9 cellular contexts compared by ENCODE assay signal in the genomic region with DNA sequence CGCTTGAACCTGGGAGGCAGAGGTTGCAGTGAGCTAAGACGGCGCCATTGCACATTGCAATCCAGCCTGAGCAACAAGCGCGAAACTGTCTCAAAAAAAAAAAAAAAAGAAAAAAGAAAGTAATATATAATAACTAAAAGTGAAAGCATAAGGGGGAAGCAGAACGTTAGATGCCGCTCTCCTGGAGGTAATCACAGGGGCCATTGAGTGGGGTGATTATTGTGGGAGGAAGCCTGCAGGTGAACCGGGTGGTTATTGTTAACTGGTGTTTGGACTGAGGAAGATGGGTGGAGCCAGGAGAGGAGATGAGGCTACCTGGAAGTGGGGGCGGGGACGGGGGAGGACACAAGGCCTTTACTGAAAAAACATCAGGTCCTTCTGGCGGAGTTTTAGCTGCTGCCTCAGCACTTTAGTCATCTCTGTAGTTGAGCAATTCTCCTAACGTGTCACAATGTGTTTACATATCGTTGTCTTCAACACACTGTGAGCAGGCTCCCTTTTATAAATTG. TPM values are rescaled to one million over a fixed set of nuclear protein-coding genes. Genes with fewer than 3 reads are reported as not detected.
DNase-seq lines count a peak whose midpoint lies in the region; ATAC-seq and TF ChIP-seq lines count a peak whose summit lies in the region.
"Had no signal": no experiment of that assay in that cellular context is flagged by ENCODE, and none has a peak within 500 bp of the region (broad histone marks: within the 10 kb centered on the region; RNA-seq: fewer than 3 reads in every experiment).

No MANE protein-coding gene starts in this region.

- peak; percentile 62 for ATAC-seq in HG02610 (IDR thresholded peaks at IDR 0.05; ENCODE audit: unreplicated experiment)
- ATAC-seq: heart left ventricle had no signal

- no peak for TF ChIP-seq CTCF in GM12875 (IDR thresholded peaks at IDR 0.05; ENCODE audit: borderline replicate concordance, insufficient read depth, low read depth, low read length)
- TF ChIP-seq CTCF in nephron progenitor cell (IDR thresholded peaks at IDR 0.05), result no peak
- no peak for TF ChIP-seq CTCF in sigmoid colon (IDR thresholded peaks at IDR 0.05)

- H3K9me3 Mint-ChIP-seq in nephron progenitor cell, result no peaks in the 10 kb centered on the region

- peaks cover 27% of the 10 kb centered on the region for H3K4me1 Mint-ChIP-seq in nephron progenitor cell

- H3K36me3 Mint-ChIP-seq in nephron progenitor cell (ENCODE audit: low read depth), result no peaks in the 10 kb centered on the region

- TF ChIP-seq EP300 in sigmoid colon (IDR thresholded peaks at IDR 0.05), result no peak

- intact Hi-C loops in sigmoid colon (cut with DNase I), result no loop called here

- peaks cover 24% of the 10 kb centered on the region for H3K27me3 Mint-ChIP-seq in nephron progenitor cell (ENCODE audit: low read depth, poor library complexity)

- H3K27ac ChIP-seq in sigmoid colon, result no peak overlapping the region

- DNase-seq in NCI-H748 (lab: John Stamatoyannopoulos, UW; ENCODE audit: unreplicated experiment) (peak; percentile 91), mucosa of gallbladder (ENCODE audit: low spot score) (peak; percentile 61), nephron progenitor cell (no peak), sigmoid colon (no peak), cerebellar cortex (ENCODE audit: low spot score) (no peak)
- DNase-seq in activated effector memory CD4-positive, alpha-beta T cell treated with anti-CD3 and anti-CD28 coated beads, Interleukin-2, amount 50 U/mL, for 16 hours, result peak; percentile 84

- H3K27ac Mint-ChIP-seq in nephron progenitor cell, result no peak overlapping the region

- no peaks in the 10 kb centered on the region for H3K27me3 ChIP-seq in sigmoid colon
- H3K27me3 ChIP-seq: heart left ventricle had no signal

- peak overlapping the region; percentile 23 for H3K4me3 ChIP-seq in GM12875 (ENCODE audit: low read depth, low read length)
- no peak overlapping the region for H3K4me3 ChIP-seq in sigmoid colon

- no peak overlapping the region for H3K4me3 Mint-ChIP-seq in nephron progenitor cell

- H3K36me3 ChIP-seq in sigmoid colon, result no peaks in the 10 kb centered on the region
- H3K36me3 ChIP-seq: heart left ventricle had no signal

- WGBS in sigmoid colon, 2 donors, result 16 to 31% methylated on average over 13 of the region's 13 CpGs

- H3K4me1 ChIP-seq in sigmoid colon, result peaks cover 0 to 12% (median 9%) of the 10 kb centered on the region in 4 donors

- no peaks in the 10 kb centered on the region for H3K9me3 ChIP-seq in sigmoid colon
- H3K9me3 ChIP-seq: heart left ventricle had no signal

- no peak for TF ChIP-seq POLR2A in sigmoid colon (IDR thresholded peaks at IDR 0.05)

RNA-seq across cellular contexts. Expression of a gene that starts 5.3 kb away (rescaled TPM):
- total RNA-seq in mucosa of gallbladder (116 TPM), sigmoid colon (10 to 100 TPM; 16.1 to 27.8 (median 24.9) TPM)
- polyA plus RNA-seq in sigmoid colon, result 10 to 100 TPM; 44.4 to 46.5 (median 45.5) TPM

Comparison
In these comparisons a context has a peak if more than half of its experiments do, and no peak if none do; other contexts are left out.
1. DNase-seq: peak in NCI-H748 (single experiment), activated effector memory CD4-positive, alpha-beta T cell treated with anti-CD3 and anti-CD28 coated beads, Interleukin-2, amount 50 U/mL, for 16 hours (single experiment) and mucosa of gallbladder (single experiment); none in nephron progenitor cell (single experiment), sigmoid colon (single experiment) and cerebellar cortex (single experiment).